In the genomic region with DNA sequence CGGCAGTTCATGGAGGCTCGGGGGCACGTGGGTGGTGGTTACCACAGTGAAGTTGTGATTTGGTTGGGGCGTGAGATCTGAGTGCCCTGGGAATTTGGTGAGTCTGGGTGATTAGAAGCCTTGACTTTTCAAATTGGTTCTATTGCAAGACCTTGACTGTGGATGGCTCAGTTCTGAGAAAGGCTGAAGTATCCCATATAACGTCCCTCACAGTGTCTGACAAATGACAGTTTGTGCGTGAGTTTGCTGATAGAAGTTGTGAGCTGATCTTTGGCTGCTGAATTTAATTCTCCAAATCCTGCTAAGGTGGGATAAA, we compare ENCODE assay signal across 16 cellular contexts. TPM values are rescaled to one million over a fixed set of nuclear protein-coding genes. Genes with fewer than 3 reads are reported as not detected.
A peak's percentile ranks its signal among the peaks of the same experiment; 100 is the strongest.
DNase-seq lines count a peak whose midpoint lies in the region; ATAC-seq and TF ChIP-seq lines count a peak whose summit lies in the region.
"Had no signal": no experiment of that assay in that cellular context is flagged by ENCODE, and none has a peak within 500 bp of the region (broad histone marks: within the 10 kb centered on the region; RNA-seq: fewer than 3 reads in every experiment).

No MANE protein-coding gene starts in this region.

- no TSS peak for BruUV-seq in PC-3 (replicated peaks; lab: Mats Ljungman, UMichigan)

- H3K4me3 ChIP-seq in BE2C (ENCODE audit: low read depth, low read length) (0 out of 2 replicates have a peak overlapping the region, but pooled peaks have one; percentile 8), PC-3 (ENCODE audit: low read length) (no peak overlapping the region), breast epithelium (no peak overlapping the region)
- H3K4me3 ChIP-seq: ovary, suprapubic skin had no signal

- CTCF ChIA-PET in PC-3 (lab: Charles Lee): no interaction called here

- TF ChIP-seq CTCF in BE2C (IDR thresholded peaks at IDR 0.05; ENCODE audit: low read depth, low read length) (no peak), PC-3 (conservative IDR thresholded peaks at IDR 0.05; ENCODE audit: low read depth, low read length) (no peak), breast epithelium (IDR thresholded peaks at IDR 0.05) (no peak)

- no peak overlapping the region for H3K4me2 ChIP-seq in PC-3 (ENCODE audit: low read length)

- H3K79me2 ChIP-seq in PC-3 (ENCODE audit: low read length): peaks cover 6% of the 10 kb centered on the region

- no peak overlapping the region for H3K9ac ChIP-seq in PC-3 (ENCODE audit: low read length)

- intact Hi-C loops in left colon (cut with DNase I, micrococcal nuclease): no loop called here
- intact Hi-C loops in PC-3 (cut with micrococcal nuclease): no loop called here
- intact Hi-C loops in breast epithelium (cut with DNase I; ENCODE audit: low total_unique reads): no loop called here

- ATAC-seq in GM19463 (IDR thresholded peaks at IDR 0.05; ENCODE audit: unreplicated experiment) (peak; percentile 23), left colon (peak; percentile 29), PC-3 (no peak; the same call in 1 of the 2 replicates)

- H3K4me1 ChIP-seq in BE2C (no peaks in the 10 kb centered on the region), PC-3 (ENCODE audit: insufficient read depth, low read length) (no peaks in the 10 kb centered on the region), breast epithelium (no peaks in the 10 kb centered on the region)
- H3K4me1 ChIP-seq: suprapubic skin had no signal

- H3F3A ChIP-seq in PC-3 (ENCODE audit: low read length, unreplicated experiment): peaks cover 13% of the 10 kb centered on the region

- H3K27me3 ChIP-seq in BE2C: no peaks in the 10 kb centered on the region
- no peaks in the 10 kb centered on the region for H3K27me3 ChIP-seq in PC-3 (ENCODE audit: low read length)
- H3K27me3 ChIP-seq in breast epithelium: no peaks in the 10 kb centered on the region
- H3K27me3 ChIP-seq: ovary, suprapubic skin had no signal

- no peaks in the 10 kb centered on the region for H3K9me2 ChIP-seq in PC-3 (replicated peaks; ENCODE audit: low read length)

- H3K27ac ChIP-seq in PC-3 (ENCODE audit: low read length) (no peak overlapping the region), breast epithelium (no peak overlapping the region)
- H3K27ac ChIP-seq: ovary, suprapubic skin had no signal

- TF ChIP-seq POLR2A in breast epithelium (IDR thresholded peaks at IDR 0.05): no peak

- H3K36me3 ChIP-seq in BE2C (peaks cover 37% of the 10 kb centered on the region), PC-3 (ENCODE audit: low read depth, low read length) (peaks cover 35% of the 10 kb centered on the region), breast epithelium (peaks cover 12% of the 10 kb centered on the region)
- H3K36me3 ChIP-seq: ovary had no signal

- H2AFZ ChIP-seq in PC-3 (ENCODE audit: low read length): no peak overlapping the region

- H3K9me3 ChIP-seq in BE2C (no peaks in the 10 kb centered on the region), PC-3 (ENCODE audit: low read length) (no peaks in the 10 kb centered on the region), breast epithelium (no peaks in the 10 kb centered on the region)
- H3K9me3 ChIP-seq: ovary, suprapubic skin had no signal

- POLR2A ChIA-PET in PC-3 (lab: Charles Lee; ENCODE audit: unreplicated experiment): no interaction called here

- DNase-seq in BE2C: no peak
- peak; percentile 12 for DNase-seq in RPMI7951 (ENCODE audit: low read depth)
- DNase-seq in left colon: no peak
- no peak for DNase-seq in PC-3
- no peak for DNase-seq in NCI-H446 treated with DMSO at 0.1 percent for 48 hours (lab: John Stamatoyannopoulos, UW)
- no peak for DNase-seq in T-helper 1 cell
- DNase-seq in breast epithelium (ENCODE audit: low spot score in 2 of 2): no peak
- DNase-seq: COR-L47, NCI-H1694, NCI-H345, T-cell had no signal

- H4K20me1 ChIP-seq in PC-3 (ENCODE audit: low read length): peaks cover 24% of the 10 kb centered on the region

RNA-seq across cellular contexts. Expression of a gene that starts 0.5 kb away (rescaled TPM):
- polyA plus RNA-seq in BE2C (2012; ENCODE audit: insufficient read depth, insufficient read length, low read depth): 0.17 TPM
- total RNA-seq in RPMI7951 (2014; rRNA removed; shearing (Covaris generic)): 0.10 TPM in 1 of 2 replicates, not detected in the other
- total RNA-seq in left colon: under 1 TPM; 0.15 to 0.45 TPM
- total RNA-seq in PC-3 (2014; rRNA removed): 0.17 TPM in 1 of 2 replicates, not detected in the other
- under 1 TPM; 0.32 to 0.88 (median 0.66) TPM for total RNA-seq in breast epithelium
- total RNA-seq: HT1080, LHCN-M2 had no signal

RNA-seq across cellular contexts. Expression of a gene that starts 11.2 kb away (rescaled TPM):
- polyA plus RNA-seq in BE2C (2012; ENCODE audit: insufficient read depth, insufficient read length, low read depth): 28.1 TPM
- 111 and 115 TPM in 2 replicates for total RNA-seq in RPMI7951 (2014; rRNA removed; shearing (Covaris generic))
- total RNA-seq in left colon: 10 to 100 TPM; 49.7 to 68.5 TPM
- total RNA-seq in PC-3 (2014; rRNA removed): 88.0 and 91.7 TPM in 2 replicates
- total RNA-seq in breast epithelium: 10 to 100 TPM; 64.8 to 81.1 (median 80.3) TPM
